ENCODE assay signal across 8 cellular contexts in the genomic region with DNA sequence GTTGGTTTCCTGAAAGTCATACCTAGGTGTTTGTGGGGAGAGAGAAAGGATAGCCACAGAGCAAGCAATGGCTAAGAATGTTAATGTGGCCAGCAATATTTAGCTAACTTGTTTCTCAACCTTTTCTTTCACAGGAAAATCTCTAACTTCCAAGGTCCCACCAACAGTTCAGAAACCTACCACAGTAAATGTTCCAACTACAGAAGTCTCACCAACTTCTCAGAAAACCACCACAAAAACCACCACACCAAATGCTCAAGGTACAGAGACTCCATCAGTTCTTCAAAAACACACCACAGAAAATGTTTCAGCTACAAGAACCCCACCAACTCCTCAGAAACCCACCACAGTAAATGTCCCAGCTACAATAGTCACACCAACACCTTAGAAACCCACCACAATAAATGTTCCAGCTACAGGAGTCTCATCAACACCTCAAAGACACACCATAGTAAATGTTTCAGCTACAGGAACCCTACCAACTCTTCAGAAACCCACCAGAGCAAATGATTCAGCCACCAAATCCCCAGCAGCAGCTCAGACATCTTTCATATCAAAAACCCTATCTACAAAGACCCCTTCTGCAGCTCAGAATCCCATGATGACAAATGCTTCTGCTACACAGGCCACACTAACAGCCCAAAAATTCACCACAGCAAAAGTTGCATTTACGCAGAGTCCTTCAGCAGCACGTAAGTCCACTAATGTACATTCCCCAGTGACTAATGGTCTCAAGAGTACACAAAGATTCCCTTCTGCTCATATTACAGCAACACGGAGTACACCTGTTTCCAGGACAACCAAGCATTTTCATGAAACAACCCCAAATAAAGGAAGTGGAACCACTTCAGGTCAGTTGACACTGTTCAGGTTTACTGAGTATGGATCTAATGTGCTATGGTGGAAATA. TPM values are rescaled to one million over a fixed set of nuclear protein-coding genes. Genes with fewer than 3 reads are reported as not detected.
A peak's percentile ranks its signal among the peaks of the same experiment; 100 is the strongest.
DNase-seq lines count a peak whose midpoint lies in the region; ATAC-seq and TF ChIP-seq lines count a peak whose summit lies in the region.

No MANE protein-coding gene starts in this region.

- H3K27ac Mint-ChIP-seq in stimulated activated naive CD8-positive, alpha-beta T cell treated with anti-CD3 and anti-CD28 coated beads, Interleukin-15, amount 100 ng/mL, for 72 hours, result peak overlapping the region; percentile 93 to 96

- no peak overlapping the region for H2AFZ ChIP-seq in OCI-LY3 (ENCODE audit: low read depth, low read length)

- peaks cover 47 to 52% of the 10 kb centered on the region in 2 donors for H3K9me3 Mint-ChIP-seq in stimulated activated naive CD8-positive, alpha-beta T cell treated with anti-CD3 and anti-CD28 coated beads, Interleukin-15, amount 100 ng/mL, for 72 hours

- peaks cover 67% of the 10 kb centered on the region for H3K4me1 Mint-ChIP-seq in stimulated activated naive CD8-positive, alpha-beta T cell treated with anti-CD3 and anti-CD28 coated beads, Interleukin-15, amount 100 ng/mL, for 72 hours

- TF ChIP-seq CTCF in OCI-LY3 (IDR thresholded peaks at IDR 0.05; ENCODE audit: low read depth, low read length) (no peak), epithelial cell of esophagus (IDR thresholded peaks at IDR 0.05; ENCODE audit: insufficient read depth, low read depth, low read length, missing control alignments) (no peak), testis (IDR thresholded peaks at IDR 0.05) (no peak), ascending aorta (IDR thresholded peaks at IDR 0.05) (no peak)

- peak overlapping the region; percentile 42 to 74 for H3K4me3 Mint-ChIP-seq in stimulated activated naive CD8-positive, alpha-beta T cell treated with anti-CD3 and anti-CD28 coated beads, Interleukin-15, amount 100 ng/mL, for 72 hours

- no peaks in the 10 kb centered on the region for H4K20me1 ChIP-seq in OCI-LY3 (ENCODE audit: insufficient read depth, low read length)

- H3K27me3 ChIP-seq in OCI-LY3 (ENCODE audit: low read depth, low read length) (no peaks in the 10 kb centered on the region), testis (no peaks in the 10 kb centered on the region), ascending aorta (no peaks in the 10 kb centered on the region)

- peak overlapping the region; percentile 68 for H3K4me2 ChIP-seq in OCI-LY3 (ENCODE audit: low read length)

- peak overlapping the region; percentile 29; the same call in 1 of the 2 replicates for H3K9ac ChIP-seq in OCI-LY3 (ENCODE audit: low read length)

- H3K27ac ChIP-seq in OCI-LY3 (ENCODE audit: low read length), result peak overlapping the region; percentile 83
- H3K27ac ChIP-seq in testis, result no peak overlapping the region
- H3K27ac ChIP-seq in ascending aorta, result peak overlapping the region in 1 of 2 donors; percentile 7

- ATAC-seq in HG02943 (IDR thresholded peaks at IDR 0.05; ENCODE audit: low read depth, unreplicated experiment), result peak; percentile 66
- ATAC-seq in stimulated activated naive CD8-positive, alpha-beta T cell treated with anti-CD3 and anti-CD28 coated beads, Interleukin-15, amount 100 ng/mL, for 72 hours, result peak; percentile 88

- peak overlapping the region; percentile 43 for H3K4me3 ChIP-seq in OCI-LY3 (ENCODE audit: low read length)
- H3K4me3 ChIP-seq in epithelial cell of esophagus (ENCODE audit: low read length), result no peak overlapping the region
- no peak overlapping the region for H3K4me3 ChIP-seq in testis
- no peak overlapping the region for H3K4me3 ChIP-seq in ascending aorta

- H3K4me1 ChIP-seq in OCI-LY3 (ENCODE audit: low read length) (peaks cover 51% of the 10 kb centered on the region), testis (no peaks in the 10 kb centered on the region), ascending aorta (no peaks in the 10 kb centered on the region)

- intact Hi-C loops in testis (cut with DNase I; ENCODE audit: low total_unique reads) (no loop called here), ascending aorta (cut with DNase I) (no loop called here)

- no peaks in the 10 kb centered on the region for H3K27me3 Mint-ChIP-seq in stimulated activated naive CD8-positive, alpha-beta T cell treated with anti-CD3 and anti-CD28 coated beads, Interleukin-15, amount 100 ng/mL, for 72 hours

- TF ChIP-seq POLR2A in testis (IDR thresholded peaks at IDR 0.05), result no peak

- WGBS in testis, 2 donors, result 72 to 78% methylated on average over 3 of the region's 3 CpGs

- H3K9me3 ChIP-seq in OCI-LY3 (ENCODE audit: insufficient read depth, low read length) (peaks cover 23% of the 10 kb centered on the region), testis (no peaks in the 10 kb centered on the region), ascending aorta (no peaks in the 10 kb centered on the region)

- H3K36me3 ChIP-seq in OCI-LY3 (replicated peaks; ENCODE audit: low read depth, low read length) (peaks cover 48% of the 10 kb centered on the region), testis (ENCODE audit: low read depth, missing control alignments) (no peaks in the 10 kb centered on the region), ascending aorta (peaks cover 13 to 57% of the 10 kb centered on the region in 2 donors)

- no peaks in the 10 kb centered on the region for H3K79me2 ChIP-seq in OCI-LY3 (ENCODE audit: low read length)

- DNase-seq in activated naive CD4-positive, alpha-beta T cell treated with Interleukin-2 at 50 U/mL for 16 hours, result peak; percentile 22
- DNase-seq in activated naive CD4-positive, alpha-beta T cell (lab: John Stamatoyannopoulos, UW), result no peak
- peak; percentile 27 for DNase-seq in epithelial cell of esophagus (ENCODE audit: low read depth)
- peak; percentile 76 to 84 for DNase-seq in stimulated activated naive CD8-positive, alpha-beta T cell treated with anti-CD3 and anti-CD28 coated beads, Interleukin-15, amount 100 ng/mL, for 72 hours
- no peak for DNase-seq in testis
- DNase-seq in ascending aorta (ENCODE audit: low spot score in 2 of 2), result no peak

RNA-seq across cellular contexts. Expression of gene CD55, which starts 15.3 kb away (rescaled TPM):
- total RNA-seq in testis (10 to 100 TPM; 38.0 to 45.7 TPM), ascending aorta (73.1 TPM)
- polyA plus RNA-seq in testis (ENCODE audit: insufficient read depth, low read depth, low replicate concordance), result 60.6 TPM

Comparison
In these comparisons a context has a peak if more than half of its experiments do, and no peak if none do; other contexts are left out.
1. DNase-seq: peak in activated naive CD4-positive, alpha-beta T cell treated with Interleukin-2 at 50 U/mL for 16 hours (single experiment), epithelial cell of esophagus (single experiment) and stimulated activated naive CD8-positive, alpha-beta T cell treated with anti-CD3 and anti-CD28 coated beads, Interleukin-15, amount 100 ng/mL, for 72 hours (2 of 2); none in activated naive CD4-positive, alpha-beta T cell (0 of 4), testis (single experiment) and ascending aorta (0 of 2).